ENCODE assay signal across 9 cellular contexts in the genomic region with DNA sequence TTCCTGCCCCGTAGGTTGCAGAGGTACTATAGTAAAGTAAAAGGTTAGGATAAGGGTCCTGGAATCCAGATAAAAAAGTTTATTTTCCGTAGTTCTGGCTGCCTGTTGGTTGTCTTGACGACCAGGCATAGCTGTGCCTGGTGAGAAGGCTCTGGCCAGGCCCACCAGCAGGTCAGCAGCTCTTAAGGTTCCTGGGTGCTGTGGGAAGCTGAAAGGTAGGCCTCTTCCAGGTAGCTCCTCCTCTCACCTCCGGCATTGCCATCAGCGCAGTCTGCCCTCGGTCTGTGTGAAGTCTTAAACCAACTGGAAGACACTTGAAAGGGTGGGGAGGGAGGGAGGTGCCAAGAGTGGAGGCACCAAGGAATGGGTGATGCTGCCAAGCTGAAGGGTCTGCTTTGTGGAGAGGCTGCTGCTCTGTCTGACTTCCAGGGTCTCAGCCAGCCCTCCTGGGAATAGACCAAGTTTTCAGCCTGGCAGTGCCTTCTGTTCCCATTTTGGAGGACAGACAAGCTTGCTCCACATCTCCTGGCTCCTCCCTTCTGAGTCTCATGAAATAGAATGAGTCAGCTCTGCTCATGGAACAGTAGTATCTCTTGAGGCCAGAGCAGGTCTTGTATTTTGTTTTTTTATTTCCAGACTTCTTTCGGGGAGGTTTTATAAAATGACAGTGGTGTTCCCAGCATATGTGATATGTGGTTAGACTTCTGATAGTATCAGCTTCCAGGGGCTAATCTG. TPM values are rescaled to one million over a fixed set of nuclear protein-coding genes. Genes with fewer than 3 reads are reported as not detected.
DNase-seq lines count a peak whose midpoint lies in the region; ATAC-seq, FAIRE-seq and TF ChIP-seq lines count a peak whose summit lies in the region.
"Had no signal": no experiment of that assay in that cellular context is flagged by ENCODE, and none has a peak within 500 bp of the region (broad histone marks: within the 10 kb centered on the region; RNA-seq: fewer than 3 reads in every experiment).

No MANE protein-coding gene starts in this region.

- H3K4me1 ChIP-seq in mammary epithelial cell (ENCODE audit: insufficient read depth, low read length) (peaks cover 8% of the 10 kb centered on the region), keratinocyte (ENCODE audit: control insufficient read depth, extremely low read depth, insufficient read depth, low read length) (peaks cover 9% of the 10 kb centered on the region), upper lobe of left lung (peaks cover 7 to 33% (median 17%) of the 10 kb centered on the region in 4 donors)

- intact Hi-C loops in mammary epithelial cell (cut with micrococcal nuclease), result no loop called here

- H3K27ac ChIP-seq in mammary epithelial cell (ENCODE audit: insufficient read depth, low read depth, low read length) (no peak overlapping the region), keratinocyte (ENCODE audit: control insufficient read depth, insufficient read depth, low read length) (no peak overlapping the region), upper lobe of left lung (peak overlapping the region in 1 of 4 donors; percentile 10), WERI-Rb-1 (no peak overlapping the region)

- in situ Hi-C loops in mammary epithelial cell (cut with MboI; ENCODE audit: low sequenced_read_pairs in 2 of 2), result no loop called here

- no peak for TF ChIP-seq CTCF in mammary epithelial cell (conservative IDR thresholded peaks at IDR 0.05 in 1 of 2, IDR thresholded peaks at IDR 0.05 in 1 of 2; ENCODE audit: extremely low read depth in 1 of 2, insufficient read depth in 1 of 2, low read depth in 1 of 2, low read length in 2 of 2)
- no peak for TF ChIP-seq CTCF in keratinocyte (optimal IDR thresholded peaks at IDR 0.05 in 1 of 3, IDR thresholded peaks at IDR 0.05 in 1 of 3, conservative IDR thresholded peaks at IDR 0.05 in 1 of 3; ENCODE audit: extremely low read depth in 1 of 3, insufficient read depth in 2 of 3, low read length in 3 of 3)
- TF ChIP-seq CTCF in upper lobe of left lung (IDR thresholded peaks at IDR 0.05), result no peak
- no peak for TF ChIP-seq CTCF in WERI-Rb-1 (IDR thresholded peaks at IDR 0.05; ENCODE audit: low read depth, low read length)

- H3K79me2 ChIP-seq in mammary epithelial cell (ENCODE audit: insufficient read depth, low read length) (peaks cover 2% of the 10 kb centered on the region), keratinocyte (ENCODE audit: control insufficient read depth, insufficient read depth, low read length) (no peaks in the 10 kb centered on the region)

- peaks cover 28% of the 10 kb centered on the region for H3K36me3 Mint-ChIP-seq in activated naive CD8-positive, alpha-beta T cell treated with anti-CD3 and anti-CD28 coated beads, Interleukin-2, amount 10 ng/mL, durations not matched to agents 7 days and 5 days
- H3K36me3 Mint-ChIP-seq in activated naive CD8-positive, alpha-beta T cell treated with anti-CD3 and anti-CD28 coated beads for 36 hours, result peaks cover 25% of the 10 kb centered on the region

- BruUV-seq in mammary epithelial cell (replicated peaks; lab: Mats Ljungman, UMichigan), result no TSS peak

- H3K9me3 ChIP-seq in mammary epithelial cell (replicated peaks; ENCODE audit: insufficient read depth, low read length) (no peaks in the 10 kb centered on the region), keratinocyte (ENCODE audit: control insufficient read depth, low read depth, low read length) (no peaks in the 10 kb centered on the region), upper lobe of left lung (no peaks in the 10 kb centered on the region), WERI-Rb-1 (ENCODE audit: severe bottlenecking) (no peaks in the 10 kb centered on the region)

- dilution Hi-C loops in mammary epithelial cell (cut with HindIII; ENCODE audit: low sequenced_read_pairs) (loop anchor here (10.0 kb wide), 3 partner anchors 64 to 284 kb away; no protein-coding TSS in a partner anchor), keratinocyte (cut with MboI; ENCODE audit: extremely low pct_ligation_motif_present, low sequenced_read_pairs) (no loop called here)

- no peak for ATAC-seq in activated naive CD8-positive, alpha-beta T cell treated with anti-CD3 and anti-CD28 coated beads, Interleukin-2, amount 10 ng/mL, durations not matched to agents 7 days and 5 days (ENCODE audit: low read depth)
- peak; percentile 34 to 82 for ATAC-seq in upper lobe of left lung (ENCODE audit: low FRiP score in 2 of 2)

- H4K20me1 ChIP-seq in mammary epithelial cell (ENCODE audit: insufficient read depth, low read length) (no peaks in the 10 kb centered on the region), keratinocyte (ENCODE audit: control insufficient read depth, extremely low read depth, insufficient read depth, low read length) (no peaks in the 10 kb centered on the region)

- no peak for DNase-seq in activated naive CD8-positive, alpha-beta T cell treated with anti-CD3 and anti-CD28 coated beads, Interleukin-2, amount 10 ng/mL, durations not matched to agents 7 days and 5 days
- DNase-seq in activated naive CD8-positive, alpha-beta T cell treated with anti-CD3 and anti-CD28 coated beads for 36 hours, result no peak
- DNase-seq in mammary epithelial cell, result peak; percentile 49
- DNase-seq in keratinocyte (ENCODE audit: low read depth, low spot score), result no peak
- DNase-seq in upper lobe of left lung, result peak in 1 of 2 donors; percentile 44
- no peak for DNase-seq in WERI-Rb-1
- no peak for DNase-seq in activated CD4-positive, alpha-beta T cell treated with anti-CD3 and anti-CD28 coated beads, Interleukin-2, amount 50 U/mL, for 48 hours
- no peak for DNase-seq in COR-L47 (lab: John Stamatoyannopoulos, UW)
- DNase-seq: CD4-positive, alpha-beta memory T cell had no signal

- H2AFZ ChIP-seq in mammary epithelial cell (ENCODE audit: low read depth, low read length) (no peak overlapping the region), keratinocyte (ENCODE audit: control insufficient read depth, low read length) (no peak overlapping the region)

- POLR2A ChIA-PET in activated naive CD8-positive, alpha-beta T cell treated with anti-CD3 and anti-CD28 coated beads, Interleukin-2, amount 10 ng/mL, durations not matched to agents 7 days and 5 days (lab: Charles Lee), result interaction anchor here (0.5 to 1.2 kb wide), 2 partner anchors 11 to 32 kb away, joined by 3 read pairs; no protein-coding TSS in a partner anchor

- H3K4me1 Mint-ChIP-seq in activated naive CD8-positive, alpha-beta T cell treated with anti-CD3 and anti-CD28 coated beads, Interleukin-2, amount 10 ng/mL, durations not matched to agents 7 days and 5 days, result peaks cover 26% of the 10 kb centered on the region
- H3K4me1 Mint-ChIP-seq in activated naive CD8-positive, alpha-beta T cell treated with anti-CD3 and anti-CD28 coated beads for 36 hours, result peaks cover 15% of the 10 kb centered on the region

- peak overlapping the region; percentile 55 for H3K27ac Mint-ChIP-seq in activated naive CD8-positive, alpha-beta T cell treated with anti-CD3 and anti-CD28 coated beads, Interleukin-2, amount 10 ng/mL, durations not matched to agents 7 days and 5 days
- H3K27ac Mint-ChIP-seq in activated naive CD8-positive, alpha-beta T cell treated with anti-CD3 and anti-CD28 coated beads for 36 hours, result no peak overlapping the region

- no peak overlapping the region for H3K4me3 ChIP-seq in mammary epithelial cell (replicated peaks in 1 of 3; ENCODE audit: insufficient read depth in 1 of 3, low read depth in 2 of 3, low read length in 3 of 3)
- no peak overlapping the region for H3K4me3 ChIP-seq in keratinocyte (ENCODE audit: control insufficient read depth in 2 of 3, extremely low read depth in 1 of 3, insufficient read depth in 2 of 3, low read depth in 1 of 3, low read length in 3 of 3)
- H3K4me3 ChIP-seq in upper lobe of left lung, result no peak overlapping the region
- H3K4me3 ChIP-seq in WERI-Rb-1 (ENCODE audit: low read depth, low read length), result no peak overlapping the region

- no peaks in the 10 kb centered on the region for H3K27me3 Mint-ChIP-seq in activated naive CD8-positive, alpha-beta T cell treated with anti-CD3 and anti-CD28 coated beads, Interleukin-2, amount 10 ng/mL, durations not matched to agents 7 days and 5 days
- no peaks in the 10 kb centered on the region for H3K27me3 Mint-ChIP-seq in activated naive CD8-positive, alpha-beta T cell treated with anti-CD3 and anti-CD28 coated beads for 36 hours
- H3K27me3 Mint-ChIP-seq: CD4-positive, alpha-beta memory T cell had no signal

- WGBS in mammary epithelial cell (ENCODE audit: low coverage, missing lambda C conversion rate), result 89% methylated on average over 7 of the region's 7 CpGs
- WGBS in upper lobe of left lung, 2 donors, result 66 to 69% methylated on average over 7 of the region's 7 CpGs

- no peaks in the 10 kb centered on the region for H3K9me3 Mint-ChIP-seq in activated naive CD8-positive, alpha-beta T cell treated with anti-CD3 and anti-CD28 coated beads, Interleukin-2, amount 10 ng/mL, durations not matched to agents 7 days and 5 days
- no peaks in the 10 kb centered on the region for H3K9me3 Mint-ChIP-seq in activated naive CD8-positive, alpha-beta T cell treated with anti-CD3 and anti-CD28 coated beads for 36 hours
- H3K9me3 Mint-ChIP-seq: CD4-positive, alpha-beta memory T cell had no signal

- H3K4me3 Mint-ChIP-seq in activated naive CD8-positive, alpha-beta T cell treated with anti-CD3 and anti-CD28 coated beads, Interleukin-2, amount 10 ng/mL, durations not matched to agents 7 days and 5 days, result no peak overlapping the region
- H3K4me3 Mint-ChIP-seq in activated naive CD8-positive, alpha-beta T cell treated with anti-CD3 and anti-CD28 coated beads for 36 hours, result no peak overlapping the region
- H3K4me3 Mint-ChIP-seq: CD4-positive, alpha-beta memory T cell had no signal

- no peak overlapping the region for H3K9ac ChIP-seq in mammary epithelial cell (ENCODE audit: insufficient read depth, low read length)
- no peak overlapping the region for H3K9ac ChIP-seq in keratinocyte (ENCODE audit: control insufficient read depth, extremely low read depth, insufficient read depth, low read length)

- TF ChIP-seq EP300 in upper lobe of left lung (IDR thresholded peaks at IDR 0.05), result no peak

- no peak for TF ChIP-seq POLR2A in upper lobe of left lung (IDR thresholded peaks at IDR 0.05)

- H3K27me3 ChIP-seq in mammary epithelial cell (ENCODE audit: insufficient read depth, low read length), result no peaks in the 10 kb centered on the region
- no peaks in the 10 kb centered on the region for H3K27me3 ChIP-seq in keratinocyte (ENCODE audit: control insufficient read depth, extremely low read depth, insufficient read depth, low read length)
- H3K27me3 ChIP-seq in upper lobe of left lung, result no peaks in the 10 kb centered on the region
- H3K27me3 ChIP-seq in WERI-Rb-1 (ENCODE audit: insufficient read depth, low read depth, severe bottlenecking), result no peaks in the 10 kb centered on the region

- no peaks in the 10 kb centered on the region for H3K9me1 ChIP-seq in keratinocyte (ENCODE audit: control insufficient read depth, extremely low read depth, insufficient read depth, low read length)

- peak; percentile 56 for FAIRE-seq in keratinocyte (lab: Jason Lieb, UNC)

- H3K4me2 ChIP-seq in mammary epithelial cell (ENCODE audit: insufficient read depth, low read depth, low read length) (no peak overlapping the region), keratinocyte (ENCODE audit: control insufficient read depth, extremely low read depth, insufficient read depth, low read depth, low read length) (no peak overlapping the region)

- peaks cover 26% of the 10 kb centered on the region for H3K36me3 ChIP-seq in mammary epithelial cell (ENCODE audit: insufficient read depth, low read length)
- peaks cover 33 to 49% of the 10 kb centered on the region in 2 experiments for H3K36me3 ChIP-seq in keratinocyte (ENCODE audit: control insufficient read depth in 2 of 2, extremely low read depth in 1 of 2, insufficient read depth in 2 of 2, low read length in 2 of 2)
- peaks cover 3 to 79% (median 55%) of the 10 kb centered on the region in 4 donors for H3K36me3 ChIP-seq in upper lobe of left lung
- H3K36me3 ChIP-seq in WERI-Rb-1, result peaks cover 75% of the 10 kb centered on the region

- CTCF ChIA-PET in mammary epithelial cell (lab: Charles Lee; ENCODE audit: low non-redundant PET), result interaction anchor here (1.0 kb wide), 1 partner anchor 139 kb away, joined by 4 read pairs; a partner anchor contains a TSS

RNA-seq across cellular contexts. Expression of a gene that starts 5.2 kb away (rescaled TPM):
- total RNA-seq in activated naive CD8-positive, alpha-beta T cell treated with anti-CD3 and anti-CD28 coated beads, Interleukin-2, amount 10 ng/mL, durations not matched to agents 7 days and 5 days, result 10 to 100 TPM; 17.1 to 22.0 TPM
- 10 to 100 TPM; 11.4 to 13.4 TPM for total RNA-seq in activated naive CD8-positive, alpha-beta T cell treated with anti-CD3 and anti-CD28 coated beads for 36 hours
- total RNA-seq in mammary epithelial cell (1 to 10 TPM; 1.0 to 3.7 TPM), upper lobe of left lung (10 to 100 TPM; 24.1 to 43.1 (median 32.9) TPM)
- polyA plus RNA-seq in mammary epithelial cell (1.3 TPM), keratinocyte (2.2 to 3.8 TPM (median 2.8 TPM) in 3 replicates)
- polyA minus RNA-seq in mammary epithelial cell (not detected), keratinocyte (1.1 to 3.0 TPM (median 1.3 TPM) in 3 replicates)
- 0.80 TPM for polyA plus RNA-seq in keratinocyte (2011; ENCODE audit: low read depth)
- 1.3 and 3.4 TPM in 2 replicates for polyA plus RNA-seq in keratinocyte (2011; cell fraction: cytosol; rRNA removed)
- polyA plus RNA-seq in keratinocyte (2011; cell fraction: nucleus; rRNA removed), result 2.4 and 3.5 TPM in 2 replicates
- 3.0 and 4.6 TPM in 2 replicates for polyA plus RNA-seq in keratinocyte (2012; ENCODE audit: low replicate concordance)
- polyA minus RNA-seq in keratinocyte (2011; cell fraction: cytosol; rRNA and poly(A)+ RNA removed), result 4.2 TPM
- polyA minus RNA-seq in keratinocyte (2011; cell fraction: nucleus; rRNA and poly(A)+ RNA removed), result 2.3 and 2.4 TPM in 2 replicates

RNA-seq across cellular contexts. Expression of a gene that starts 10.1 kb away (rescaled TPM):
- total RNA-seq in activated naive CD8-positive, alpha-beta T cell treated with anti-CD3 and anti-CD28 coated beads, Interleukin-2, amount 10 ng/mL, durations not matched to agents 7 days and 5 days, result 10 to 100 TPM; 19.5 to 23.7 TPM
- total RNA-seq in activated naive CD8-positive, alpha-beta T cell treated with anti-CD3 and anti-CD28 coated beads for 36 hours, result 10 to 100 TPM; 24.1 to 25.5 TPM
- total RNA-seq in mammary epithelial cell (10 to 100 TPM; 28.0 to 33.3 TPM), upper lobe of left lung (10 to 100 TPM; 18.8 to 28.7 (median 22.8) TPM)
- polyA plus RNA-seq in mammary epithelial cell (25.3 TPM), keratinocyte (22.0 to 22.8 TPM (median 22.1 TPM) in 3 replicates)
- polyA minus RNA-seq in mammary epithelial cell (31.7 TPM), keratinocyte (13.0 to 23.7 TPM (median 21.0 TPM) in 3 replicates)
- polyA plus RNA-seq in keratinocyte (2011; ENCODE audit: low read depth), result 6.2 TPM
- 20.2 and 26.4 TPM in 2 replicates for polyA plus RNA-seq in keratinocyte (2011; cell fraction: cytosol; rRNA removed)
- 25.0 and 27.4 TPM in 2 replicates for polyA plus RNA-seq in keratinocyte (2011; cell fraction: nucleus; rRNA removed)
- 15.8 and 16.9 TPM in 2 replicates for polyA plus RNA-seq in keratinocyte (2012; ENCODE audit: low replicate concordance)
- 20.3 TPM for polyA minus RNA-seq in keratinocyte (2011; cell fraction: cytosol; rRNA and poly(A)+ RNA removed)
- 11.0 and 16.7 TPM in 2 replicates for polyA minus RNA-seq in keratinocyte (2011; cell fraction: nucleus; rRNA and poly(A)+ RNA removed)

RNA-seq across cellular contexts. Expression of a gene that starts 33.5 kb away (rescaled TPM):
- 10 to 100 TPM; 64.5 to 76.1 TPM for total RNA-seq in activated naive CD8-positive, alpha-beta T cell treated with anti-CD3 and anti-CD28 coated beads, Interleukin-2, amount 10 ng/mL, durations not matched to agents 7 days and 5 days
- total RNA-seq in activated naive CD8-positive, alpha-beta T cell treated with anti-CD3 and anti-CD28 coated beads for 36 hours, result 10 to 100 TPM; 93.1 to 99.5 TPM
- total RNA-seq in mammary epithelial cell, result 100 to 1,000 TPM in 1 of 2 donors, 10 to 100 TPM in 1; 64.7 to 114 TPM
- polyA plus RNA-seq in mammary epithelial cell, result 37.1 TPM
- 150 TPM for polyA minus RNA-seq in mammary epithelial cell
- 38.8 to 65.2 TPM (median 46.7 TPM) in 3 replicates for polyA plus RNA-seq in keratinocyte
- 34.8 TPM for polyA plus RNA-seq in keratinocyte (2011; ENCODE audit: low read depth)
- polyA plus RNA-seq in keratinocyte (2011; cell fraction: cytosol; rRNA removed), result 41.7 and 42.4 TPM in 2 replicates
- 53.4 and 59.7 TPM in 2 replicates for polyA plus RNA-seq in keratinocyte (2011; cell fraction: nucleus; rRNA removed)
- 32.2 and 71.1 TPM in 2 replicates for polyA plus RNA-seq in keratinocyte (2012; ENCODE audit: low replicate concordance)
- 52.8 to 79.7 TPM (median 56.2 TPM) in 3 replicates for polyA minus RNA-seq in keratinocyte
- 41.1 TPM for polyA minus RNA-seq in keratinocyte (2011; cell fraction: cytosol; rRNA and poly(A)+ RNA removed)
- polyA minus RNA-seq in keratinocyte (2011; cell fraction: nucleus; rRNA and poly(A)+ RNA removed), result 37.7 and 86.7 TPM in 2 replicates
- 100 to 1,000 TPM in 2 of 6 donors, 10 to 100 TPM in 4; 29.3 to 125 (median 71.2) TPM for total RNA-seq in upper lobe of left lung
